23 cellular contexts compared by ENCODE assay signal in genomic region chr20:49653925-49654324, GRCh38. TPM values are rescaled to one million over a fixed set of nuclear protein-coding genes. Genes with fewer than 3 reads are reported as not detected.
DNase-seq lines count a peak whose midpoint lies in the region; ATAC-seq and TF ChIP-seq lines count a peak whose summit lies in the region.
"Had no signal": no experiment of that assay in that cellular context is flagged by ENCODE, and none has a peak within 500 bp of the region (broad histone marks: within the 10 kb centered on the region; RNA-seq: fewer than 3 reads in every experiment).

No MANE protein-coding gene starts in this region.

- peak; percentile 62 for ATAC-seq in Right ventricle myocardium inferior
- no peak for ATAC-seq in right cardiac atrium
- no peak for ATAC-seq in GM23338
- no peak for ATAC-seq in effector memory CD8-positive, alpha-beta T cell (replicated peaks)
- ATAC-seq in gastrocnemius medialis, result peak in 1 of 2 donors; percentile 11
- ATAC-seq: PC-3 had no signal

- no peak overlapping the region for H3K4me3 Mint-ChIP-seq in GM23338
- no peak overlapping the region for H3K4me3 Mint-ChIP-seq in effector memory CD8-positive, alpha-beta T cell

- peaks cover 2% of the 10 kb centered on the region; the same call in 1 of the 3 replicates for H3K4me1 Mint-ChIP-seq in GM23338
- H3K4me1 Mint-ChIP-seq in effector memory CD8-positive, alpha-beta T cell (ENCODE audit: low read depth in 2 of 2), result peaks cover 13 to 19% of the 10 kb centered on the region in 2 donors

- H3K27ac Mint-ChIP-seq in GM23338, result peak overlapping the region; percentile 14; the same call in 1 of the 2 replicates
- H3K27ac Mint-ChIP-seq in effector memory CD8-positive, alpha-beta T cell, result peak overlapping the region; percentile 49 to 87

- DNase-seq in Right ventricle myocardium inferior (ENCODE audit: missing footprints) (no peak), right cardiac atrium (no peak), GM23338 (ENCODE audit: low spot score) (no peak), gastrocnemius medialis (no peak)
- DNase-seq in effector memory CD8-positive, alpha-beta T cell, result no peak
- DNase-seq in activated CD8-positive, alpha-beta memory T cell treated with anti-CD3 and anti-CD28 coated beads, Interleukin-2, amount 50 U/mL, for 4 hours, result no peak
- DNase-seq in stimulated activated CD4-positive, alpha-beta T cell treated with anti-CD3 and anti-CD28 coated beads, Interleukin-4, amount 100 ng/mL, for 4 hours, result no peak
- DNase-seq: BE2C, DMS153, DND-41, H7, KG1, MG63, NCI-H1105 treated with DMSO at 0.1 percent for 48 hours, NCI-H146, NCI-H1930, NCI-H2107, NCI-H446, NCI-H524 treated with DMSO at 0.1 percent for 48 hours, NCI-H774, PC-3 had no signal

- H3K27ac ChIP-seq in right cardiac atrium (ENCODE audit: low read length) (no peak overlapping the region), GM23338 (ENCODE audit: low read depth) (no peak overlapping the region), gastrocnemius medialis (peak overlapping the region; percentile 47 to 90 (median 84))
- H3K27ac ChIP-seq: 22Rv1, SJSA1 had no signal

- in situ Hi-C loops in gastrocnemius medialis (cut with MboI; ENCODE audit: low sequenced_read_pairs in 4 of 4), result no loop called here

- H3K27me3 Mint-ChIP-seq in GM23338 (ENCODE audit: insufficient read depth, low read depth, poor library complexity), result no peaks in the 10 kb centered on the region
- no peaks in the 10 kb centered on the region for H3K27me3 Mint-ChIP-seq in effector memory CD8-positive, alpha-beta T cell

- WGBS in right cardiac atrium, result 85% methylated on average over 5 of the region's 5 CpGs

- H3K4me1 ChIP-seq in right cardiac atrium (ENCODE audit: control insufficient read depth, insufficient read depth, low read length), result peaks cover 6% of the 10 kb centered on the region
- H3K4me1 ChIP-seq in GM23338 (ENCODE audit: insufficient read depth), result peaks cover 21% of the 10 kb centered on the region
- peaks cover 32 to 51% of the 10 kb centered on the region in 2 donors for H3K4me1 ChIP-seq in gastrocnemius medialis
- H3K4me1 ChIP-seq: SJSA1 had no signal

- no peak overlapping the region for H2AFZ ChIP-seq in GM23338

- H3K9me3 Mint-ChIP-seq in GM23338, result no peaks in the 10 kb centered on the region
- no peaks in the 10 kb centered on the region for H3K9me3 Mint-ChIP-seq in effector memory CD8-positive, alpha-beta T cell

- peaks cover 54% of the 10 kb centered on the region for H3K36me3 Mint-ChIP-seq in GM23338 (ENCODE audit: low read depth)
- H3K36me3 Mint-ChIP-seq in effector memory CD8-positive, alpha-beta T cell (ENCODE audit: insufficient read depth), result peaks cover 40% of the 10 kb centered on the region

- no peaks in the 10 kb centered on the region for H3K9me2 ChIP-seq in GM23338 (ENCODE audit: insufficient read depth)

- intact Hi-C loops in Right ventricle myocardium inferior (cut with DNase I), result no loop called here
- intact Hi-C loops in right cardiac atrium (cut with DNase I), result no loop called here
- intact Hi-C loops in gastrocnemius medialis (cut with DNase I; ENCODE audit: low total_unique reads), result no loop called here

- H3K9me3 ChIP-seq in right cardiac atrium (ENCODE audit: control insufficient read depth, low read length), result no peaks in the 10 kb centered on the region
- H3K9me3 ChIP-seq in gastrocnemius medialis, result no peaks in the 10 kb centered on the region
- H3K9me3 ChIP-seq: BE2C, MG63, SJSA1 had no signal

- TF ChIP-seq POLR2A in gastrocnemius medialis (IDR thresholded peaks at IDR 0.05), result no peak

- peaks cover 56% of the 10 kb centered on the region for H4K20me1 ChIP-seq in GM23338 (replicated peaks; ENCODE audit: insufficient read depth)

- H3K27me3 ChIP-seq in right cardiac atrium (ENCODE audit: control insufficient read depth, insufficient read depth), result no peaks in the 10 kb centered on the region
- H3K27me3 ChIP-seq in GM23338 (ENCODE audit: insufficient read depth), result no peaks in the 10 kb centered on the region
- H3K27me3 ChIP-seq in gastrocnemius medialis, result no peaks in the 10 kb centered on the region
- H3K27me3 ChIP-seq: BE2C, MG63, SJSA1 had no signal

- H3K4me2 ChIP-seq in GM23338, result no peak overlapping the region

- peaks cover 26% of the 10 kb centered on the region for H3K36me3 ChIP-seq in GM23338 (ENCODE audit: insufficient read depth)
- H3K36me3 ChIP-seq in gastrocnemius medialis, result peaks cover 0 to 47% of the 10 kb centered on the region in 2 donors

- no peaks in the 10 kb centered on the region for H3F3A ChIP-seq in GM23338 (replicated peaks; ENCODE audit: low read depth)

- peaks cover 99% of the 10 kb centered on the region for H3K79me2 ChIP-seq in GM23338 (replicated peaks; ENCODE audit: insufficient read depth)

- TF ChIP-seq CTCF in GM23338 (conservative IDR thresholded peaks at IDR 0.05; ENCODE audit: low read depth in 2 of 2) (no peak), gastrocnemius medialis (IDR thresholded peaks at IDR 0.05 in 4 of 5, conservative IDR thresholded peaks at IDR 0.05 in 1 of 5) (no peak)

- H3K4me3 ChIP-seq in right cardiac atrium (ENCODE audit: low read length), result no peak overlapping the region
- H3K4me3 ChIP-seq in GM23338, result no peak overlapping the region
- H3K4me3 ChIP-seq in gastrocnemius medialis, result no peak overlapping the region
- H3K4me3 ChIP-seq: MG63, SJSA1 had no signal

TF ChIP-seq in GM23338, 12 proteins besides CTCF, POLR2A, EP300 and RAD21 (continues in another document):
- TF ChIP-seq ETS1 (IDR thresholded peaks at IDR 0.05), result no peak
- TF ChIP-seq EZH2 (IDR thresholded peaks at IDR 0.05; ENCODE audit: low read depth, unreplicated experiment), result no peak
- TF ChIP-seq REST (IDR thresholded peaks at IDR 0.05; ENCODE audit: unreplicated experiment), result no peak
- TF ChIP-seq ZNF114 (CRISPR knock-in tag; IDR thresholded peaks at IDR 0.05), result no peak
- TF ChIP-seq NANOG (IDR thresholded peaks at IDR 0.05; ENCODE audit: borderline replicate concordance), result no peak
- TF ChIP-seq CREB1 (CRISPR knock-in tag; IDR thresholded peaks at IDR 0.05; ENCODE audit: low read depth), result no peak
- TF ChIP-seq STAT1 (IDR thresholded peaks at IDR 0.05; ENCODE audit: unreplicated experiment), result no peak
- no peak for TF ChIP-seq ZNF331 (CRISPR knock-in tag; IDR thresholded peaks at IDR 0.05; ENCODE audit: low read depth)
- TF ChIP-seq JUNB (IDR thresholded peaks at IDR 0.05; ENCODE audit: unreplicated experiment), result no peak
- no peak for TF ChIP-seq EZH2phosphoT487 (IDR thresholded peaks at IDR 0.05; ENCODE audit: unreplicated experiment)
- TF ChIP-seq POLR2AphosphoS5 (IDR thresholded peaks at IDR 0.05; ENCODE audit: low read depth), result no peak

RNA-seq across cellular contexts. Expression of gene B4GALT5, which starts 59.8 kb away (rescaled TPM):
- 44.0 TPM for total RNA-seq in Right ventricle myocardium inferior
- 10 to 100 TPM; 22.6 to 33.6 (median 23.7) TPM for total RNA-seq in right cardiac atrium
- polyA plus RNA-seq in right cardiac atrium, result 13.8 TPM
- 50.3 and 53.2 TPM in 2 replicates for total RNA-seq in GM23338 (2014; rRNA removed; shearing (Covaris generic))
- polyA plus RNA-seq in GM23338 (2016; fragmentation: Nextera tagmentation; extraction: Ambion mirVana), result 19.1 and 20.1 TPM in 2 replicates
- 10 to 100 TPM; 27.6 to 75.2 (median 56.4) TPM for total RNA-seq in gastrocnemius medialis

Comparison
In these comparisons a context has a peak if more than half of its experiments do, and no peak if none do; other contexts are left out.
1. H3K27ac ChIP-seq: peak in gastrocnemius medialis (4 of 4); none in right cardiac atrium (single experiment) and GM23338 (single experiment).